1 cellular context compared by ENCODE assay signal in the genomic region with DNA sequence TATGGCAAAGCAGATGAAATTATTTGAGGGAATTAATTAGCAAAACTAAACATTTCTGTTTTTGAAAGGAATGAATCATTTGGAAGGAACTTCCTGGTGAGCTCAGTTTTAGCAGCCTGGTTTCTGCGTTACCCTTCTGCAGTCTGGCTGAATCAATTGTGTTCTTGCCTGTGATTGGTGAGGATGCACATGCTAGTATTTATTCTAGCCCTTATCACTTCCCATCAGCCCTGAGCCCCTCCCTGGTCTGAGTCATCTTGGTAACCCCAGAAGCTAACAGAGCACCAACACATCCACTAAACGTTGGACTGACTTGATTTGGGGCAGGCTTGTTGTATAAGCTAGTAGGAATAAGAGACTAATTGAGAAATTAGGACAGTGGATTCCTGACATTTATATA.
A peak's percentile ranks its signal among the peaks of the same experiment; 100 is the strongest.
TF ChIP-seq lines count a peak whose summit lies in the region.

No MANE protein-coding gene starts in this region.

TF ChIP-seq in K562, 482 proteins besides CTCF, POLR2A, EP300 and RAD21 (continued from another document and continues in another):
- TF ChIP-seq TSC22D4 (tag; IDR thresholded peaks at IDR 0.05) (no peak), GATAD2A (IDR thresholded peaks at IDR 0.05) (no peak), POLR2AphosphoS2 (IDR thresholded peaks at IDR 0.05; ENCODE audit: low read length) (no peak), CBX5 (IDR thresholded peaks at IDR 0.05; ENCODE audit: borderline replicate concordance, low read depth) (no peak), ZNF644 (tag; IDR thresholded peaks at IDR 0.05; ENCODE audit: low read depth) (no peak), NRF1 (conservative IDR thresholded peaks at IDR 0.05 in 1 of 2, IDR thresholded peaks at IDR 0.05 in 1 of 2) (no peak), SMC3 (conservative IDR thresholded peaks at IDR 0.05; ENCODE audit: insufficient read depth, low read depth, low read length) (no peak), CEBPG (CRISPR knock-in tag; IDR thresholded peaks at IDR 0.05) (no peak), CEBPG (tag; conservative IDR thresholded peaks at IDR 0.05 in 1 of 2, IDR thresholded peaks at IDR 0.05 in 1 of 2) (no peak), COPS2 (conservative IDR thresholded peaks at IDR 0.05) (no peak), ZNF445 (CRISPR knock-in tag; IDR thresholded peaks at IDR 0.05; ENCODE audit: low read depth) (no peak), TEAD4 (IDR thresholded peaks at IDR 0.05; ENCODE audit: low read length) (peak; percentile 45), TEAD4 (CRISPR knock-in tag; IDR thresholded peaks at IDR 0.05; ENCODE audit: borderline replicate concordance) (no peak), ASH1L (IDR thresholded peaks at IDR 0.05; ENCODE audit: borderline replicate concordance, low read depth, partially characterized antibody) (no peak), ZNF717 (CRISPR knock-in tag; IDR thresholded peaks at IDR 0.05) (no peak), LCOR (CRISPR knock-in tag; IDR thresholded peaks at IDR 0.05) (no peak), PHTF2 (CRISPR knock-in tag; IDR thresholded peaks at IDR 0.05) (no peak), FOXA3 (CRISPR knock-in tag; conservative IDR thresholded peaks at IDR 0.05 in 1 of 2, IDR thresholded peaks at IDR 0.05 in 1 of 2) (peak in 1 of 2 experiments; percentile 75; a peak in 2 of 4 replicates), SMARCA4 (IDR thresholded peaks at IDR 0.05) (peak; percentile 92), MTA2 (IDR thresholded peaks at IDR 0.05; ENCODE audit: low read depth) (0 out of 2 replicates have a peak, but pooled peaks have one; percentile 21), CBFA2T2 (conservative IDR thresholded peaks at IDR 0.05) (peak; percentile 20; the same call in 1 of the 2 replicates), ZNF695 (CRISPR knock-in tag; IDR thresholded peaks at IDR 0.05) (no peak)
- TF ChIP-seq, protein P1, sequence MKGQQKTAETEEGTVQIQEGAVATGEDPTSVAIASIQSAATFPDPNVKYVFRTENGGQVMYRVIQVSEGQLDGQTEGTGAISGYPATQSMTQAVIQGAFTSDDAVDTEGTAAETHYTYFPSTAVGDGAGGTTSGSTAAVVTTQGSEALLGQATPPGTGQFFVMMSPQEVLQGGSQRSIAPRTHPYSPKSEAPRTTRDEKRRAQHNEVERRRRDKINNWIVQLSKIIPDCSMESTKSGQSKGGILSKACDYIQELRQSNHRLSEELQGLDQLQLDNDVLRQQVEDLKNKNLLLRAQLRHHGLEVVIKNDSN (CRISPR knock-in tag; IDR thresholded peaks at IDR 0.05) = no peak
- TF ChIP-seq, protein P2, sequence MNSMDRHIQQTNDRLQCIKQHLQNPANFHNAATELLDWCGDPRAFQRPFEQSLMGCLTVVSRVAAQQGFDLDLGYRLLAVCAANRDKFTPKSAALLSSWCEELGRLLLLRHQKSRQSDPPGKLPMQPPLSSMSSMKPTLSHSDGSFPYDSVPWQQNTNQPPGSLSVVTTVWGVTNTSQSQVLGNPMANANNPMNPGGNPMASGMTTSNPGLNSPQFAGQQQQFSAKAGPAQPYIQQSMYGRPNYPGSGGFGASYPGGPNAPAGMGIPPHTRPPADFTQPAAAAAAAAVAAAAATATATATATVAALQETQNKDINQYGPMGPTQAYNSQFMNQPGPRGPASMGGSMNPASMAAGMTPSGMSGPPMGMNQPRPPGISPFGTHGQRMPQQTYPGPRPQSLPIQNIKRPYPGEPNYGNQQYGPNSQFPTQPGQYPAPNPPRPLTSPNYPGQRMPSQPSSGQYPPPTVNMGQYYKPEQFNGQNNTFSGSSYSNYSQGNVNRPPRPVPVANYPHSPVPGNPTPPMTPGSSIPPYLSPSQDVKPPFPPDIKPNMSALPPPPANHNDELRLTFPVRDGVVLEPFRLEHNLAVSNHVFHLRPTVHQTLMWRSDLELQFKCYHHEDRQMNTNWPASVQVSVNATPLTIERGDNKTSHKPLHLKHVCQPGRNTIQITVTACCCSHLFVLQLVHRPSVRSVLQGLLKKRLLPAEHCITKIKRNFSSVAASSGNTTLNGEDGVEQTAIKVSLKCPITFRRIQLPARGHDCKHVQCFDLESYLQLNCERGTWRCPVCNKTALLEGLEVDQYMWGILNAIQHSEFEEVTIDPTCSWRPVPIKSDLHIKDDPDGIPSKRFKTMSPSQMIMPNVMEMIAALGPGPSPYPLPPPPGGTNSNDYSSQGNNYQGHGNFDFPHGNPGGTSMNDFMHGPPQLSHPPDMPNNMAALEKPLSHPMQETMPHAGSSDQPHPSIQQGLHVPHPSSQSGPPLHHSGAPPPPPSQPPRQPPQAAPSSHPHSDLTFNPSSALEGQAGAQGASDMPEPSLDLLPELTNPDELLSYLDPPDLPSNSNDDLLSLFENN (IDR thresholded peaks at IDR 0.05; ENCODE audit: low read depth in 2 of 2, low read length in 2 of 2) = no peak
- TF ChIP-seq, protein P3, sequence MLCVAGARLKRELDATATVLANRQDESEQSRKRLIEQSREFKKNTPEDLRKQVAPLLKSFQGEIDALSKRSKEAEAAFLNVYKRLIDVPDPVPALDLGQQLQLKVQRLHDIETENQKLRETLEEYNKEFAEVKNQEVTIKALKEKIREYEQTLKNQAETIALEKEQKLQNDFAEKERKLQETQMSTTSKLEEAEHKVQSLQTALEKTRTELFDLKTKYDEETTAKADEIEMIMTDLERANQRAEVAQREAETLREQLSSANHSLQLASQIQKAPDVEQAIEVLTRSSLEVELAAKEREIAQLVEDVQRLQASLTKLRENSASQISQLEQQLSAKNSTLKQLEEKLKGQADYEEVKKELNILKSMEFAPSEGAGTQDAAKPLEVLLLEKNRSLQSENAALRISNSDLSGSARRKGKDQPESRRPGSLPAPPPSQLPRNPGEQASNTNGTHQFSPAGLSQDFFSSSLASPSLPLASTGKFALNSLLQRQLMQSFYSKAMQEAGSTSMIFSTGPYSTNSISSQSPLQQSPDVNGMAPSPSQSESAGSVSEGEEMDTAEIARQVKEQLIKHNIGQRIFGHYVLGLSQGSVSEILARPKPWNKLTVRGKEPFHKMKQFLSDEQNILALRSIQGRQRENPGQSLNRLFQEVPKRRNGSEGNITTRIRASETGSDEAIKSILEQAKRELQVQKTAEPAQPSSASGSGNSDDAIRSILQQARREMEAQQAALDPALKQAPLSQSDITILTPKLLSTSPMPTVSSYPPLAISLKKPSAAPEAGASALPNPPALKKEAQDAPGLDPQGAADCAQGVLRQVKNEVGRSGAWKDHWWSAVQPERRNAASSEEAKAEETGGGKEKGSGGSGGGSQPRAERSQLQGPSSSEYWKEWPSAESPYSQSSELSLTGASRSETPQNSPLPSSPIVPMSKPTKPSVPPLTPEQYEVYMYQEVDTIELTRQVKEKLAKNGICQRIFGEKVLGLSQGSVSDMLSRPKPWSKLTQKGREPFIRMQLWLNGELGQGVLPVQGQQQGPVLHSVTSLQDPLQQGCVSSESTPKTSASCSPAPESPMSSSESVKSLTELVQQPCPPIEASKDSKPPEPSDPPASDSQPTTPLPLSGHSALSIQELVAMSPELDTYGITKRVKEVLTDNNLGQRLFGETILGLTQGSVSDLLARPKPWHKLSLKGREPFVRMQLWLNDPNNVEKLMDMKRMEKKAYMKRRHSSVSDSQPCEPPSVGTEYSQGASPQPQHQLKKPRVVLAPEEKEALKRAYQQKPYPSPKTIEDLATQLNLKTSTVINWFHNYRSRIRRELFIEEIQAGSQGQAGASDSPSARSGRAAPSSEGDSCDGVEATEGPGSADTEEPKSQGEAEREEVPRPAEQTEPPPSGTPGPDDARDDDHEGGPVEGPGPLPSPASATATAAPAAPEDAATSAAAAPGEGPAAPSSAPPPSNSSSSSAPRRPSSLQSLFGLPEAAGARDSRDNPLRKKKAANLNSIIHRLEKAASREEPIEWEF (CRISPR knock-in tag; IDR thresholded peaks at IDR 0.05) = no peak
- TF ChIP-seq, protein P4, sequence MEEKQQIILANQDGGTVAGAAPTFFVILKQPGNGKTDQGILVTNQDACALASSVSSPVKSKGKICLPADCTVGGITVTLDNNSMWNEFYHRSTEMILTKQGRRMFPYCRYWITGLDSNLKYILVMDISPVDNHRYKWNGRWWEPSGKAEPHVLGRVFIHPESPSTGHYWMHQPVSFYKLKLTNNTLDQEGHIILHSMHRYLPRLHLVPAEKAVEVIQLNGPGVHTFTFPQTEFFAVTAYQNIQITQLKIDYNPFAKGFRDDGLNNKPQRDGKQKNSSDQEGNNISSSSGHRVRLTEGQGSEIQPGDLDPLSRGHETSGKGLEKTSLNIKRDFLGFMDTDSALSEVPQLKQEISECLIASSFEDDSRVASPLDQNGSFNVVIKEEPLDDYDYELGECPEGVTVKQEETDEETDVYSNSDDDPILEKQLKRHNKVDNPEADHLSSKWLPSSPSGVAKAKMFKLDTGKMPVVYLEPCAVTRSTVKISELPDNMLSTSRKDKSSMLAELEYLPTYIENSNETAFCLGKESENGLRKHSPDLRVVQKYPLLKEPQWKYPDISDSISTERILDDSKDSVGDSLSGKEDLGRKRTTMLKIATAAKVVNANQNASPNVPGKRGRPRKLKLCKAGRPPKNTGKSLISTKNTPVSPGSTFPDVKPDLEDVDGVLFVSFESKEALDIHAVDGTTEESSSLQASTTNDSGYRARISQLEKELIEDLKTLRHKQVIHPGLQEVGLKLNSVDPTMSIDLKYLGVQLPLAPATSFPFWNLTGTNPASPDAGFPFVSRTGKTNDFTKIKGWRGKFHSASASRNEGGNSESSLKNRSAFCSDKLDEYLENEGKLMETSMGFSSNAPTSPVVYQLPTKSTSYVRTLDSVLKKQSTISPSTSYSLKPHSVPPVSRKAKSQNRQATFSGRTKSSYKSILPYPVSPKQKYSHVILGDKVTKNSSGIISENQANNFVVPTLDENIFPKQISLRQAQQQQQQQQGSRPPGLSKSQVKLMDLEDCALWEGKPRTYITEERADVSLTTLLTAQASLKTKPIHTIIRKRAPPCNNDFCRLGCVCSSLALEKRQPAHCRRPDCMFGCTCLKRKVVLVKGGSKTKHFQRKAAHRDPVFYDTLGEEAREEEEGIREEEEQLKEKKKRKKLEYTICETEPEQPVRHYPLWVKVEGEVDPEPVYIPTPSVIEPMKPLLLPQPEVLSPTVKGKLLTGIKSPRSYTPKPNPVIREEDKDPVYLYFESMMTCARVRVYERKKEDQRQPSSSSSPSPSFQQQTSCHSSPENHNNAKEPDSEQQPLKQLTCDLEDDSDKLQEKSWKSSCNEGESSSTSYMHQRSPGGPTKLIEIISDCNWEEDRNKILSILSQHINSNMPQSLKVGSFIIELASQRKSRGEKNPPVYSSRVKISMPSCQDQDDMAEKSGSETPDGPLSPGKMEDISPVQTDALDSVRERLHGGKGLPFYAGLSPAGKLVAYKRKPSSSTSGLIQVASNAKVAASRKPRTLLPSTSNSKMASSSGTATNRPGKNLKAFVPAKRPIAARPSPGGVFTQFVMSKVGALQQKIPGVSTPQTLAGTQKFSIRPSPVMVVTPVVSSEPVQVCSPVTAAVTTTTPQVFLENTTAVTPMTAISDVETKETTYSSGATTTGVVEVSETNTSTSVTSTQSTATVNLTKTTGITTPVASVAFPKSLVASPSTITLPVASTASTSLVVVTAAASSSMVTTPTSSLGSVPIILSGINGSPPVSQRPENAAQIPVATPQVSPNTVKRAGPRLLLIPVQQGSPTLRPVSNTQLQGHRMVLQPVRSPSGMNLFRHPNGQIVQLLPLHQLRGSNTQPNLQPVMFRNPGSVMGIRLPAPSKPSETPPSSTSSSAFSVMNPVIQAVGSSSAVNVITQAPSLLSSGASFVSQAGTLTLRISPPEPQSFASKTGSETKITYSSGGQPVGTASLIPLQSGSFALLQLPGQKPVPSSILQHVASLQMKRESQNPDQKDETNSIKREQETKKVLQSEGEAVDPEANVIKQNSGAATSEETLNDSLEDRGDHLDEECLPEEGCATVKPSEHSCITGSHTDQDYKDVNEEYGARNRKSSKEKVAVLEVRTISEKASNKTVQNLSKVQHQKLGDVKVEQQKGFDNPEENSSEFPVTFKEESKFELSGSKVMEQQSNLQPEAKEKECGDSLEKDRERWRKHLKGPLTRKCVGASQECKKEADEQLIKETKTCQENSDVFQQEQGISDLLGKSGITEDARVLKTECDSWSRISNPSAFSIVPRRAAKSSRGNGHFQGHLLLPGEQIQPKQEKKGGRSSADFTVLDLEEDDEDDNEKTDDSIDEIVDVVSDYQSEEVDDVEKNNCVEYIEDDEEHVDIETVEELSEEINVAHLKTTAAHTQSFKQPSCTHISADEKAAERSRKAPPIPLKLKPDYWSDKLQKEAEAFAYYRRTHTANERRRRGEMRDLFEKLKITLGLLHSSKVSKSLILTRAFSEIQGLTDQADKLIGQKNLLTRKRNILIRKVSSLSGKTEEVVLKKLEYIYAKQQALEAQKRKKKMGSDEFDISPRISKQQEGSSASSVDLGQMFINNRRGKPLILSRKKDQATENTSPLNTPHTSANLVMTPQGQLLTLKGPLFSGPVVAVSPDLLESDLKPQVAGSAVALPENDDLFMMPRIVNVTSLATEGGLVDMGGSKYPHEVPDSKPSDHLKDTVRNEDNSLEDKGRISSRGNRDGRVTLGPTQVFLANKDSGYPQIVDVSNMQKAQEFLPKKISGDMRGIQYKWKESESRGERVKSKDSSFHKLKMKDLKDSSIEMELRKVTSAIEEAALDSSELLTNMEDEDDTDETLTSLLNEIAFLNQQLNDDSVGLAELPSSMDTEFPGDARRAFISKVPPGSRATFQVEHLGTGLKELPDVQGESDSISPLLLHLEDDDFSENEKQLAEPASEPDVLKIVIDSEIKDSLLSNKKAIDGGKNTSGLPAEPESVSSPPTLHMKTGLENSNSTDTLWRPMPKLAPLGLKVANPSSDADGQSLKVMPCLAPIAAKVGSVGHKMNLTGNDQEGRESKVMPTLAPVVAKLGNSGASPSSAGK (IDR thresholded peaks at IDR 0.05) = no peak
- TF ChIP-seq, protein P5, sequence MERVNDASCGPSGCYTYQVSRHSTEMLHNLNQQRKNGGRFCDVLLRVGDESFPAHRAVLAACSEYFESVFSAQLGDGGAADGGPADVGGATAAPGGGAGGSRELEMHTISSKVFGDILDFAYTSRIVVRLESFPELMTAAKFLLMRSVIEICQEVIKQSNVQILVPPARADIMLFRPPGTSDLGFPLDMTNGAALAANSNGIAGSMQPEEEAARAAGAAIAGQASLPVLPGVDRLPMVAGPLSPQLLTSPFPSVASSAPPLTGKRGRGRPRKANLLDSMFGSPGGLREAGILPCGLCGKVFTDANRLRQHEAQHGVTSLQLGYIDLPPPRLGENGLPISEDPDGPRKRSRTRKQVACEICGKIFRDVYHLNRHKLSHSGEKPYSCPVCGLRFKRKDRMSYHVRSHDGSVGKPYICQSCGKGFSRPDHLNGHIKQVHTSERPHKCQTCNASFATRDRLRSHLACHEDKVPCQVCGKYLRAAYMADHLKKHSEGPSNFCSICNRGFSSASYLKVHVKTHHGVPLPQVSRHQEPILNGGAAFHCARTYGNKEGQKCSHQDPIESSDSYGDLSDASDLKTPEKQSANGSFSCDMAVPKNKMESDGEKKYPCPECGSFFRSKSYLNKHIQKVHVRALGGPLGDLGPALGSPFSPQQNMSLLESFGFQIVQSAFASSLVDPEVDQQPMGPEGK (CRISPR knock-in tag; IDR thresholded peaks at IDR 0.05; ENCODE audit: borderline replicate concordance) = no peak
- TF ChIP-seq, protein P6, sequence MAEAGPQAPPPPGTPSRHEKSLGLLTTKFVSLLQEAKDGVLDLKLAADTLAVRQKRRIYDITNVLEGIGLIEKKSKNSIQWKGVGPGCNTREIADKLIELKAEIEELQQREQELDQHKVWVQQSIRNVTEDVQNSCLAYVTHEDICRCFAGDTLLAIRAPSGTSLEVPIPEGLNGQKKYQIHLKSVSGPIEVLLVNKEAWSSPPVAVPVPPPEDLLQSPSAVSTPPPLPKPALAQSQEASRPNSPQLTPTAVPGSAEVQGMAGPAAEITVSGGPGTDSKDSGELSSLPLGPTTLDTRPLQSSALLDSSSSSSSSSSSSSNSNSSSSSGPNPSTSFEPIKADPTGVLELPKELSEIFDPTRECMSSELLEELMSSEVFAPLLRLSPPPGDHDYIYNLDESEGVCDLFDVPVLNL (CRISPR knock-in tag; IDR thresholded peaks at IDR 0.05; ENCODE audit: low read depth) = no peak
